In genomic region chr9:107810493-107810931, GRCh38 we compare ENCODE assay signal across 1 cellular context.
TF ChIP-seq lines count a peak whose summit lies in the region.

No MANE protein-coding gene starts in this region.

TF ChIP-seq in IMR-90, 13 proteins besides CTCF, POLR2A, EP300 and RAD21 (continued from another document):
- TF ChIP-seq MXI1 (IDR thresholded peaks at IDR 0.05; ENCODE audit: borderline replicate concordance, low read depth, low read length) (no peak), MAFK (IDR thresholded peaks at IDR 0.05; ENCODE audit: low read depth, low read length) (no peak), BHLHE40 (IDR thresholded peaks at IDR 0.05; ENCODE audit: low read depth, low read length) (no peak), CHD1 (IDR thresholded peaks at IDR 0.05; ENCODE audit: low read depth, low read length) (no peak), RFX5 (IDR thresholded peaks at IDR 0.05; ENCODE audit: low read depth, low read length) (no peak), MAZ (IDR thresholded peaks at IDR 0.05; ENCODE audit: borderline replicate concordance, low read depth, low read length) (no peak), ELK1 (IDR thresholded peaks at IDR 0.05; ENCODE audit: borderline replicate concordance, low read depth, low read length) (no peak), FOS (IDR thresholded peaks at IDR 0.05; ENCODE audit: low read depth, low read length) (no peak; the same call in 1 of the 2 replicates), CEBPB (IDR thresholded peaks at IDR 0.05; ENCODE audit: low read depth, low read length) (no peak)
